In genomic region chr18:980586-980985, GRCh38 we compare ENCODE assay signal across 25 cellular contexts.
DNase-seq lines count a peak whose midpoint lies in the region; FAIRE-seq and TF ChIP-seq lines count a peak whose summit lies in the region.
"Had no signal": no experiment of that assay in that cellular context is flagged by ENCODE, and none has a peak within 500 bp of the region (broad histone marks: within the 10 kb centered on the region; RNA-seq: fewer than 3 reads in every experiment).

No MANE protein-coding gene starts in this region.

- H3K27me3 ChIP-seq in astrocyte (ENCODE audit: insufficient read depth, low read length) (no peaks in the 10 kb centered on the region), osteoblast (ENCODE audit: insufficient read depth, low read length) (no peaks in the 10 kb centered on the region)
- H3K27me3 ChIP-seq: BE2C; BLaER1 treated with 17β-estradiol and CSF1 and Interleukin-3, amounts not matched to agents 10 nM and 100 nM had no signal

- H3K4me3 Mint-ChIP-seq in astrocyte (ENCODE audit: unreplicated experiment) = no peak overlapping the region
- H3K4me3 Mint-ChIP-seq: CD14-positive monocyte; CD4-positive, alpha-beta T cell; CD8-positive, alpha-beta memory T cell; GM23338; H9 had no signal

- FAIRE-seq in astrocyte (lab: Jason Lieb, UNC) = no peak
- FAIRE-seq: A549, D721Med, GM12891, GM18507 had no signal

- no peak overlapping the region for H3K27ac Mint-ChIP-seq in astrocyte (ENCODE audit: unreplicated experiment)
- H3K27ac Mint-ChIP-seq: CD14-positive monocyte; CD4-positive, alpha-beta T cell; CD8-positive, alpha-beta memory T cell; GM23338 had no signal

- H3K9me3 Mint-ChIP-seq in astrocyte (ENCODE audit: unreplicated experiment) = peaks cover 13% of the 10 kb centered on the region

- H4K20me1 ChIP-seq in astrocyte (ENCODE audit: insufficient read depth, low read length) (no peaks in the 10 kb centered on the region), osteoblast (ENCODE audit: insufficient read depth, low read length) (no peaks in the 10 kb centered on the region)
- H4K20me1 ChIP-seq: BLaER1 treated with 17β-estradiol and CSF1 and Interleukin-3, amounts not matched to agents 10 nM and 100 nM had no signal

- H3K4me3 ChIP-seq in astrocyte (ENCODE audit: insufficient read depth, low read depth, low read length) = no peak overlapping the region
- H3K4me3 ChIP-seq in osteoblast (ENCODE audit: insufficient read depth, low read length) = no peak overlapping the region
- H3K4me3 ChIP-seq: A549; BLaER1 treated with 17β-estradiol and CSF1 and Interleukin-3, amounts not matched to agents 10 nM and 100 nM; GM23338 had no signal

- no peak overlapping the region for H3K9ac ChIP-seq in astrocyte (ENCODE audit: low read length)
- H3K9ac ChIP-seq: BLaER1 treated with 17β-estradiol and CSF1 and Interleukin-3, amounts not matched to agents 10 nM and 100 nM had no signal

- H3K9me3 ChIP-seq in astrocyte (ENCODE audit: insufficient read depth, low read depth, low read length) = no peaks in the 10 kb centered on the region
- no peaks in the 10 kb centered on the region for H3K9me3 ChIP-seq in osteoblast (ENCODE audit: low read depth, low read length)
- H3K9me3 ChIP-seq: A549, BE2C had no signal

- no peak overlapping the region for H3K4me2 ChIP-seq in astrocyte (ENCODE audit: low read length)
- H3K4me2 ChIP-seq in osteoblast (ENCODE audit: insufficient read depth, low read length) = no peak overlapping the region
- H3K4me2 ChIP-seq: A549; BLaER1 treated with 17β-estradiol and CSF1 and Interleukin-3, amounts not matched to agents 10 nM and 100 nM; GM23338 had no signal

- H3K4me1 ChIP-seq in astrocyte (ENCODE audit: insufficient read depth, low read length) = no peaks in the 10 kb centered on the region
- H3K4me1 ChIP-seq in osteoblast (ENCODE audit: insufficient read depth, low read length) = no peaks in the 10 kb centered on the region
- H3K4me1 ChIP-seq: A549, BE2C had no signal

- no peak for TF ChIP-seq CTCF in astrocyte (IDR thresholded peaks at IDR 0.05; ENCODE audit: insufficient read depth, low read depth, low read length)
- no peak for TF ChIP-seq CTCF in osteoblast (IDR thresholded peaks at IDR 0.05; ENCODE audit: extremely low read depth, low read depth, low read length)

- H3K36me3 ChIP-seq in astrocyte (ENCODE audit: insufficient read depth, low read length) (no peaks in the 10 kb centered on the region), osteoblast (ENCODE audit: insufficient read depth, low read length) (no peaks in the 10 kb centered on the region)
- H3K36me3 ChIP-seq: BE2C had no signal

- H3K79me2 ChIP-seq in astrocyte (ENCODE audit: insufficient read depth, low read length) = no peaks in the 10 kb centered on the region
- no peaks in the 10 kb centered on the region for H3K79me2 ChIP-seq in osteoblast (ENCODE audit: insufficient read depth, low read length)

- no peaks in the 10 kb centered on the region for H3K36me3 Mint-ChIP-seq in astrocyte (ENCODE audit: low read depth, unreplicated experiment)
- H3K36me3 Mint-ChIP-seq: CD14-positive monocyte; CD8-positive, alpha-beta memory T cell had no signal

- H2AFZ ChIP-seq in astrocyte (ENCODE audit: low read depth, low read length) (no peak overlapping the region), osteoblast (ENCODE audit: low read length) (no peak overlapping the region)
- H2AFZ ChIP-seq: GM23338 had no signal

- no peaks in the 10 kb centered on the region for H3K4me1 Mint-ChIP-seq in astrocyte (ENCODE audit: low read depth, unreplicated experiment)
- H3K4me1 Mint-ChIP-seq: CD14-positive monocyte; CD8-positive, alpha-beta memory T cell had no signal

- peak; percentile 22 for DNase-seq in EL
- DNase-seq in M059J (ENCODE audit: low read depth) = peak; percentile 70
- DNase-seq in astrocyte (ENCODE audit: low read depth) = peak; percentile 71
- DNase-seq in osteoblast (ENCODE audit: insufficient read length, low spot score, missing footprints) = peak; percentile 39
- no peak for DNase-seq in GDM1 (lab: John Stamatoyannopoulos, UW)
- DNase-seq in amygdala (lab: John Stamatoyannopoulos, UW) = no peak
- no peak for DNase-seq in NCI-H510A (lab: John Stamatoyannopoulos, UW)
- DNase-seq in activated CD4-positive, alpha-beta T cell treated with anti-CD3 and anti-CD28 coated beads, Interleukin-2, amount 50 U/mL, for 48 hours = no peak
- DNase-seq: 8988T; ACHN; AML-193; BE2C; CD4-positive, alpha-beta T cell; CD8-positive, alpha-beta memory T cell; DMS 273 treated with DMSO at 0.1 percent for 48 hours; DMS79; GF-D8; H9 had no signal

- H3K27ac ChIP-seq in astrocyte (ENCODE audit: low read depth, low read length) (no peak overlapping the region), osteoblast (ENCODE audit: low read depth, low read length) (no peak overlapping the region)
- H3K27ac ChIP-seq: A549; BLaER1 treated with 17β-estradiol and CSF1 and Interleukin-3, amounts not matched to agents 10 nM and 100 nM had no signal

- H3K27me3 Mint-ChIP-seq in astrocyte (ENCODE audit: low read depth, unreplicated experiment) = no peaks in the 10 kb centered on the region

Comparison
In these comparisons a context has a peak if more than half of its experiments do, and no peak if none do; other contexts are left out.
1. DNase-seq: peak in EL (single experiment), M059J (single experiment), astrocyte (single experiment) and osteoblast (single experiment); none in GDM1 (single experiment), amygdala (0 of 56), NCI-H510A (single experiment) and activated CD4-positive, alpha-beta T cell treated with anti-CD3 and anti-CD28 coated beads, Interleukin-2, amount 50 U/mL, for 48 hours (0 of 2).